9 cellular contexts compared by ENCODE assay signal in genomic region chrX:125436855-125437254, GRCh38.
DNase-seq lines count a peak whose midpoint lies in the region; ATAC-seq and TF ChIP-seq lines count a peak whose summit lies in the region.
"Had no signal": no experiment of that assay in that cellular context is flagged by ENCODE, and none has a peak within 500 bp of the region (broad histone marks: within the 10 kb centered on the region; RNA-seq: fewer than 3 reads in every experiment).

No MANE protein-coding gene starts in this region.

- no peaks in the 10 kb centered on the region for H3K9me3 ChIP-seq in SK-N-SH
- no peaks in the 10 kb centered on the region for H3K9me3 ChIP-seq in Loucy (ENCODE audit: insufficient read depth, low read depth, low read length)

- peak; percentile 50 for TF ChIP-seq CTCF in SK-N-SH (IDR thresholded peaks at IDR 0.05)
- peak; percentile 48 for TF ChIP-seq CTCF in Loucy (conservative IDR thresholded peaks at IDR 0.05; ENCODE audit: low read length)
- TF ChIP-seq CTCF in cardiac fibroblast (IDR thresholded peaks at IDR 0.05; ENCODE audit: low read depth, low read length), result peak; percentile 39
- TF ChIP-seq CTCF in retinal pigment epithelial cell (conservative IDR thresholded peaks at IDR 0.05; ENCODE audit: low read depth, low read length), result peak; percentile 4

- no peak overlapping the region for H3K27ac Mint-ChIP-seq in activated T-helper 1 cell treated with anti-CD3 and anti-CD28 coated beads, Interleukin-12 subunit alpha, Interleukin-12 subunit beta, Interleukin-2, Interleukin-4 antibody, amounts not matched to agents 30 ng/mL and 10 ng/mL and 1 ng/mL, durations not matched to agents 14 hours and 24 hours and 36 hours

- no peak overlapping the region for H3K4me3 ChIP-seq in SK-N-SH (ENCODE audit: low read depth in 2 of 2, low read length in 1 of 2)
- H3K4me3 ChIP-seq in Loucy (ENCODE audit: low read length, poor library complexity, severe bottlenecking), result no peak overlapping the region
- no peak overlapping the region for H3K4me3 ChIP-seq in cardiac fibroblast (replicated peaks in 1 of 2; ENCODE audit: low read depth in 2 of 2, low read length in 2 of 2)
- no peak overlapping the region for H3K4me3 ChIP-seq in retinal pigment epithelial cell (ENCODE audit: low read length)

- DNase-seq in SK-N-SH (no peak), cardiac fibroblast (ENCODE audit: low read depth in 2 of 2) (peak; percentile 0 to 59), retinal pigment epithelial cell (ENCODE audit: low read depth) (no peak), CD1c-positive myeloid dendritic cell (ENCODE audit: extremely low spot score) (no peak)
- no peak for DNase-seq in activated T-helper 1 cell treated with anti-CD3 and anti-CD28 coated beads, Interleukin-12 subunit alpha, Interleukin-12 subunit beta, Interleukin-2, Interleukin-4 antibody, amounts not matched to agents 30 ng/mL and 10 ng/mL and 1 ng/mL, durations not matched to agents 14 hours and 24 hours and 36 hours (ENCODE audit: low spot score)
- DNase-seq in stimulated activated CD4-positive, alpha-beta T cell treated with anti-CD3 and anti-CD28 coated beads, Interleukin-2, amount 100 ng/mL, for 48 hours, result no peak

- ATAC-seq in SK-N-SH treated with all-trans-retinoic acid at 6 μM for 48 hours, result no peak
- ATAC-seq: Right ventricle myocardium inferior had no signal

- no peaks in the 10 kb centered on the region for H3K27me3 Mint-ChIP-seq in activated T-helper 1 cell treated with anti-CD3 and anti-CD28 coated beads, Interleukin-12 subunit alpha, Interleukin-12 subunit beta, Interleukin-2, Interleukin-4 antibody, amounts not matched to agents 30 ng/mL and 10 ng/mL and 1 ng/mL, durations not matched to agents 14 hours and 24 hours and 36 hours (ENCODE audit: insufficient read depth)

- H4K20me1 ChIP-seq in SK-N-SH (ENCODE audit: insufficient read depth) (no peaks in the 10 kb centered on the region), Loucy (ENCODE audit: insufficient read depth, low read length, poor library complexity, severe bottlenecking) (no peaks in the 10 kb centered on the region)

- H2AFZ ChIP-seq in SK-N-SH (ENCODE audit: low read depth) (no peak overlapping the region), Loucy (ENCODE audit: low read length) (no peak overlapping the region)

- H3K4me2 ChIP-seq in SK-N-SH, result no peak overlapping the region
- no peak overlapping the region for H3K4me2 ChIP-seq in Loucy (ENCODE audit: low read depth, low read length, poor library complexity, severe bottlenecking)

- no peak overlapping the region for H3K9ac ChIP-seq in SK-N-SH
- H3K9ac ChIP-seq in Loucy (ENCODE audit: low read depth, low read length, poor library complexity, severe bottlenecking), result no peak overlapping the region

- POLR2A ChIA-PET in SK-N-SH (lab: Yijun Ruan, JAX), result no interaction called here

- H3K79me2 ChIP-seq in SK-N-SH (ENCODE audit: insufficient read depth) (no peaks in the 10 kb centered on the region), Loucy (ENCODE audit: insufficient read depth, low read length) (no peaks in the 10 kb centered on the region)

- no peak for TF ChIP-seq EP300 in SK-N-SH (IDR thresholded peaks at IDR 0.05; ENCODE audit: borderline replicate concordance in 1 of 2, low read depth in 1 of 2, low read length in 1 of 2)

- H3K36me3 Mint-ChIP-seq in activated T-helper 1 cell treated with anti-CD3 and anti-CD28 coated beads, Interleukin-12 subunit alpha, Interleukin-12 subunit beta, Interleukin-2, Interleukin-4 antibody, amounts not matched to agents 30 ng/mL and 10 ng/mL and 1 ng/mL, durations not matched to agents 14 hours and 24 hours and 36 hours (ENCODE audit: low read depth), result no peaks in the 10 kb centered on the region

- intact Hi-C loops in activated T-helper 1 cell treated with anti-CD3 and anti-CD28 coated beads, Interleukin-12 subunit alpha, Interleukin-12 subunit beta, Interleukin-2, Interleukin-4 antibody, amounts not matched to agents 30 ng/mL and 10 ng/mL and 1 ng/mL, durations not matched to agents 14 hours and 24 hours and 36 hours (cut with micrococcal nuclease), result no loop called here

- H3K9me3 Mint-ChIP-seq in activated T-helper 1 cell treated with anti-CD3 and anti-CD28 coated beads, Interleukin-12 subunit alpha, Interleukin-12 subunit beta, Interleukin-2, Interleukin-4 antibody, amounts not matched to agents 30 ng/mL and 10 ng/mL and 1 ng/mL, durations not matched to agents 14 hours and 24 hours and 36 hours, result no peaks in the 10 kb centered on the region

- no peak overlapping the region for H3K4me3 Mint-ChIP-seq in activated T-helper 1 cell treated with anti-CD3 and anti-CD28 coated beads, Interleukin-12 subunit alpha, Interleukin-12 subunit beta, Interleukin-2, Interleukin-4 antibody, amounts not matched to agents 30 ng/mL and 10 ng/mL and 1 ng/mL, durations not matched to agents 14 hours and 24 hours and 36 hours

- H3K4me1 Mint-ChIP-seq in activated T-helper 1 cell treated with anti-CD3 and anti-CD28 coated beads, Interleukin-12 subunit alpha, Interleukin-12 subunit beta, Interleukin-2, Interleukin-4 antibody, amounts not matched to agents 30 ng/mL and 10 ng/mL and 1 ng/mL, durations not matched to agents 14 hours and 24 hours and 36 hours (ENCODE audit: low read depth), result no peaks in the 10 kb centered on the region

- H3K27ac ChIP-seq in SK-N-SH (ENCODE audit: low read depth in 2 of 2, low read length in 1 of 2), result no peak overlapping the region

- CTCF ChIA-PET in SK-N-SH (lab: Yijun Ruan, JAX), result interaction anchor here (0.9 kb wide), 1 partner anchor 14 kb away, joined by 3 read pairs; no protein-coding TSS in a partner anchor

- no peaks in the 10 kb centered on the region for H3K27me3 ChIP-seq in SK-N-SH (ENCODE audit: insufficient read depth)
- no peaks in the 10 kb centered on the region for H3K27me3 ChIP-seq in Loucy (ENCODE audit: insufficient read depth, low read length, poor library complexity, severe bottlenecking)

- H3K36me3 ChIP-seq in SK-N-SH (replicated peaks in 1 of 2; ENCODE audit: control insufficient read depth in 1 of 2, insufficient read depth in 2 of 2, low read length in 1 of 2), result no peaks in the 10 kb centered on the region
- H3K36me3 ChIP-seq in Loucy (ENCODE audit: insufficient read depth, low read length), result no peaks in the 10 kb centered on the region

- TF ChIP-seq RAD21 in SK-N-SH (IDR thresholded peaks at IDR 0.05; ENCODE audit: low read length), result no peak

- no peaks in the 10 kb centered on the region for H3F3A ChIP-seq in SK-N-SH (replicated peaks; ENCODE audit: insufficient read depth)
- no peaks in the 10 kb centered on the region for H3F3A ChIP-seq in Loucy (ENCODE audit: low read depth)

- no peaks in the 10 kb centered on the region for H3K4me1 ChIP-seq in SK-N-SH (ENCODE audit: control insufficient read depth in 1 of 2, insufficient read depth in 2 of 2, low read depth in 1 of 2, low read length in 1 of 2)
- H3K4me1 ChIP-seq in Loucy (ENCODE audit: insufficient read depth, low read length, poor library complexity, severe bottlenecking), result no peaks in the 10 kb centered on the region

- H3K9me2 ChIP-seq in SK-N-SH, result no peaks in the 10 kb centered on the region
- no peaks in the 10 kb centered on the region for H3K9me2 ChIP-seq in Loucy (replicated peaks; ENCODE audit: low read depth, low read length)

TF ChIP-seq in SK-N-SH, 30 proteins besides CTCF, POLR2A, EP300 and RAD21:
- no peak for TF ChIP-seq TEAD4 (IDR thresholded peaks at IDR 0.05; ENCODE audit: borderline replicate concordance, insufficient read depth)
- no peak for TF ChIP-seq MEF2A (IDR thresholded peaks at IDR 0.05; ENCODE audit: borderline replicate concordance, low read depth)
- TF ChIP-seq, protein P1, sequence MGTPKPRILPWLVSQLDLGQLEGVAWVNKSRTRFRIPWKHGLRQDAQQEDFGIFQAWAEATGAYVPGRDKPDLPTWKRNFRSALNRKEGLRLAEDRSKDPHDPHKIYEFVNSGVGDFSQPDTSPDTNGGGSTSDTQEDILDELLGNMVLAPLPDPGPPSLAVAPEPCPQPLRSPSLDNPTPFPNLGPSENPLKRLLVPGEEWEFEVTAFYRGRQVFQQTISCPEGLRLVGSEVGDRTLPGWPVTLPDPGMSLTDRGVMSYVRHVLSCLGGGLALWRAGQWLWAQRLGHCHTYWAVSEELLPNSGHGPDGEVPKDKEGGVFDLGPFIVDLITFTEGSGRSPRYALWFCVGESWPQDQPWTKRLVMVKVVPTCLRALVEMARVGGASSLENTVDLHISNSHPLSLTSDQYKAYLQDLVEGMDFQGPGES (IDR thresholded peaks at IDR 0.05; ENCODE audit: low read depth, low read length), result no peak
- no peak for TF ChIP-seq POLR2AphosphoS5 (IDR thresholded peaks at IDR 0.05; ENCODE audit: low read depth, low read length)
- TF ChIP-seq NFIC (IDR thresholded peaks at IDR 0.05; ENCODE audit: borderline replicate concordance), result no peak
- no peak for TF ChIP-seq RXRA (IDR thresholded peaks at IDR 0.05; ENCODE audit: borderline replicate concordance, low read depth)
- no peak for TF ChIP-seq SMC3 (IDR thresholded peaks at IDR 0.05; ENCODE audit: low read depth, low read length)
- no peak for TF ChIP-seq EZH2phosphoT487 (IDR thresholded peaks at IDR 0.05; ENCODE audit: borderline replicate concordance, low read depth)
- no peak for TF ChIP-seq FOSL2 (IDR thresholded peaks at IDR 0.05; ENCODE audit: borderline replicate concordance, low read depth)

TF ChIP-seq in SK-N-SH treated with all-trans-retinoic acid at 6 μM for 48 hours, 23 proteins besides CTCF, POLR2A, EP300 and RAD21 (continues in another document):
- TF ChIP-seq, protein P2, sequence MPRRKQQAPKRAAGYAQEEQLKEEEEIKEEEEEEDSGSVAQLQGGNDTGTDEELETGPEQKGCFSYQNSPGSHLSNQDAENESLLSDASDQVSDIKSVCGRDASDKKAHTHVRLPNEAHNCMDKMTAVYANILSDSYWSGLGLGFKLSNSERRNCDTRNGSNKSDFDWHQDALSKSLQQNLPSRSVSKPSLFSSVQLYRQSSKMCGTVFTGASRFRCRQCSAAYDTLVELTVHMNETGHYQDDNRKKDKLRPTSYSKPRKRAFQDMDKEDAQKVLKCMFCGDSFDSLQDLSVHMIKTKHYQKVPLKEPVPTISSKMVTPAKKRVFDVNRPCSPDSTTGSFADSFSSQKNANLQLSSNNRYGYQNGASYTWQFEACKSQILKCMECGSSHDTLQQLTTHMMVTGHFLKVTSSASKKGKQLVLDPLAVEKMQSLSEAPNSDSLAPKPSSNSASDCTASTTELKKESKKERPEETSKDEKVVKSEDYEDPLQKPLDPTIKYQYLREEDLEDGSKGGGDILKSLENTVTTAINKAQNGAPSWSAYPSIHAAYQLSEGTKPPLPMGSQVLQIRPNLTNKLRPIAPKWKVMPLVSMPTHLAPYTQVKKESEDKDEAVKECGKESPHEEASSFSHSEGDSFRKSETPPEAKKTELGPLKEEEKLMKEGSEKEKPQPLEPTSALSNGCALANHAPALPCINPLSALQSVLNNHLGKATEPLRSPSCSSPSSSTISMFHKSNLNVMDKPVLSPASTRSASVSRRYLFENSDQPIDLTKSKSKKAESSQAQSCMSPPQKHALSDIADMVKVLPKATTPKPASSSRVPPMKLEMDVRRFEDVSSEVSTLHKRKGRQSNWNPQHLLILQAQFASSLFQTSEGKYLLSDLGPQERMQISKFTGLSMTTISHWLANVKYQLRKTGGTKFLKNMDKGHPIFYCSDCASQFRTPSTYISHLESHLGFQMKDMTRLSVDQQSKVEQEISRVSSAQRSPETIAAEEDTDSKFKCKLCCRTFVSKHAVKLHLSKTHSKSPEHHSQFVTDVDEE (CRISPR knock-in tag; IDR thresholded peaks at IDR 0.05), result no peak
- no peak for TF ChIP-seq ARNTL (CRISPR knock-in tag; IDR thresholded peaks at IDR 0.05; ENCODE audit: borderline replicate concordance, low read depth)
- no peak for TF ChIP-seq ZNF70 (CRISPR knock-in tag; IDR thresholded peaks at IDR 0.05)

Comparison
In these comparisons a context has a peak if more than half of its experiments do, and no peak if none do; other contexts are left out.
1. DNase-seq: peak in cardiac fibroblast (2 of 2); none in SK-N-SH (single experiment), retinal pigment epithelial cell (single experiment), activated T-helper 1 cell treated with anti-CD3 and anti-CD28 coated beads, Interleukin-12 subunit alpha, Interleukin-12 subunit beta, Interleukin-2, Interleukin-4 antibody, amounts not matched to agents 30 ng/mL and 10 ng/mL and 1 ng/mL, durations not matched to agents 14 hours and 24 hours and 36 hours (single experiment), CD1c-positive myeloid dendritic cell (single experiment) and stimulated activated CD4-positive, alpha-beta T cell treated with anti-CD3 and anti-CD28 coated beads, Interleukin-2, amount 100 ng/mL, for 48 hours (0 of 2).
2. Peak in every context shown above with its lines, with median percentiles within 50 percentile points of each other: CTCF ChIP-seq.